7 cellular contexts compared by ENCODE assay signal in genomic region chr16:64731891-64732290, GRCh38.
"Had no signal": no experiment of that assay in that cellular context is flagged by ENCODE, and none has a peak within 500 bp of the region (broad histone marks: within the 10 kb centered on the region; RNA-seq: fewer than 3 reads in every experiment).

No MANE protein-coding gene starts in this region.

- DNase-seq: IMR-90, KBM-7, KG1 had no signal

- ATAC-seq: HepG2, K562 had no signal

- H3K9ac ChIP-seq: KMS-11 had no signal

- H3K4me2 ChIP-seq: KMS-11 had no signal

- H3K27ac ChIP-seq: HL-60, KMS-11 had no signal

- H3K4me3 ChIP-seq: K562 had no signal
